In the genomic region with DNA sequence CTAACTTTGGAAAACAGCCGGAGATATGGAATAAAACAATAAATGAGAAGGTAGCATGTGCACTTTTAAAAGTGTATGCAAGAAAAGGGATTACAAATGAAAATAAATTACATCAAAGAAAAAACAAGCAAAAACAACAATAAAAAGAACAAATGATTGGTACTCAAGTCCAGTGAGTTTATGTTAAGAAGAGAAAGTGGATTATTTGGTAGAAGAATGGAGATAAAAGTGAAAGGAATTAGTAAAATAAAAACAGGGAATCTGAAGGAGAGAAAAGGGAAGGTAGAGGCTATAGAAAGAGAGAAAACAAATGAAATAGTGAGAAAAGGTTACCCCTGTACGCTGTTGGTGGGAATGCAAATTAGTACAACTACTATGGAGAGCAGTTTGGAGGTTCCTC, we compare ENCODE assay signal across 7 cellular contexts.
"Had no signal": no experiment of that assay in that cellular context is flagged by ENCODE, and none has a peak within 500 bp of the region (broad histone marks: within the 10 kb centered on the region; RNA-seq: fewer than 3 reads in every experiment).

No MANE protein-coding gene starts in this region.

- DNase-seq: H9, HCEC 1CT, HFFc6, KBM-7 had no signal

- H3K9me3 Mint-ChIP-seq: GM23338, H9, HFFc6, IgD-negative memory B cell had no signal

- ATAC-seq: GM23338 had no signal

- H3K4me2 ChIP-seq: GM23338 had no signal

- H3K27me3 Mint-ChIP-seq: IgD-negative memory B cell had no signal

- H3K27ac Mint-ChIP-seq: GM23338, HFFc6, IgD-negative memory B cell had no signal

- H3K4me3 Mint-ChIP-seq: GM23338, H9, HFFc6, IgD-negative memory B cell had no signal

- H2AFZ ChIP-seq: GM23338 had no signal

- H3K4me3 ChIP-seq: GM23338 had no signal

- H3K27ac ChIP-seq: HL-60 had no signal
